Comparison of ENCODE assay signal across 9 cellular contexts in the genomic region with DNA sequence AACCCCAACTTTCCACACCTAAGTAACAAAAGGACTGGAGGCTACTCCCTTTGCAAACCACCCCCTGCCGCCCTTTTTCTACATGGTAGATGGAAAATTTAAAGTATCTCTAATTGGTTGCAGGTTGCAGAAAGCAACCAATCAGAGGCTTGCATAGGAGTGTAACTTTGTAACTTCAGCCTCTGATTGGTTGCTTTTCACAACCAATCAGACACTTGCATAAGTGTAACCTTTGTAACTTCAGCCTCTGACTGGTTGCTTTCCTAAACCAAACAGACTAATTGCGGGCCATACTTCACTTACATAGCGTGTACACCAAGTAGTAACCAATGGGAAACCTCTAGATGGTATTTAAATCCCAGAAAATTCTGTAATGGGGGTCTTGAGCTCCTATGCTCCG.
"Had no signal": no experiment of that assay in that cellular context is flagged by ENCODE, and none has a peak within 500 bp of the region (broad histone marks: within the 10 kb centered on the region; RNA-seq: fewer than 3 reads in every experiment).

No MANE protein-coding gene starts in this region.

- DNase-seq: GM23248, GOT3, H7, HFFc6, IMR-90, KBM-7 had no signal

- H3K36me3 ChIP-seq: HAP-1 had no signal

- H3K27ac ChIP-seq: GM23248, HL-60 had no signal

- H2AFZ ChIP-seq: GM23248 had no signal

- ATAC-seq: HCT116 had no signal

- H3K4me1 ChIP-seq: HAP-1 had no signal

- H3K9ac ChIP-seq: GM23248 had no signal

- H3K9me3 ChIP-seq: HAP-1 had no signal

- H3K4me3 ChIP-seq: GM23248, HAP-1 had no signal
